In the genomic region with DNA sequence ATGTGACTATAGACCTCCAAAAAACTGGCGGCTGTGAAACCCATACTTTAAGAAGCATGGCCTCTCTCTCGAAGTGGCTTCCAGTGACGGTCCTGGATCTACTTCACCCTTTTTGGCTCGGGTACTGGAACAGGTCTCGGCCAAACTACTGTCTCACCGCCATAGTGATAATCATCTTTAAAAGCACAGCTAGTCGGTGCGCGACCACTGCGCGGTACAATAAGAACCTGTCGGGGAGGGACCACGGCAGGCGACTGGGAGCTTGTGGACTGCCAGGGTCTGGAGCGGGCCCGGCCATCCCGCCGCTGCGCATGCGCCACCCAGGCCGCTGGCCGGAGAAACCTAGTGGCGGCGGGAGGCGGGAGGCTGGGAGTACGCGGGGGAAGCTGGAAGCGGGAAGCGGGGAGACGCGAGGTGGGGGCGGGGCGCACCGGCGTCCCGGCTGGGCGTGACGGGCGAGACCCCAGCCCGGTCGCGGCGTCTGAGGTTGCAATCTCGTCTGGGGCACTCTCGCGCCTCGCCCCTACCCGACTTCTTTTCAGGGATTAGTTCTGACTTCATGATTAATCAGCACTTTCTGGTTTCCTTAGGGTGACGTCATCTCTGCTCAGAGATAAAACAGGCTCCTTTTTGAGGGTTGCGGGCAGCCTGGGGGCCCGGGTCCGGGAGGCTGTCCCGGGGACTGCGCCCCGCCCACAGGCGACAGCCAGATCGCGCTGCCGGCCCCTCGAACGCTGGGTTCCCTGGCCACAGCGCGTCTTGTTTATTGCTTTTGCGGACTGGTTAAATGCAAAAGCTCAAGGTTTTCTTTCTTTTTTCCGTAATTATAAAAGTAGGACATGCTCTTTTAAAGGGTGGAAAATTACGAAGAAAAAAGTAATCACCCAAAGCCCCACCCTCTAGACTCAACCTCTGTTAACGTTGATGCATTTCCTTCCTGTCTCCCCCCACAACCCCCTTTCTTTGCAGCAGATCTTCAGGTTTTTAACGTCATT, we compare ENCODE assay signal across 1 cellular context.
TF ChIP-seq lines count a peak whose summit lies in the region.

No MANE protein-coding gene starts in this region.

TF ChIP-seq in HepG2, 621 proteins besides CTCF, POLR2A, EP300 and RAD21 (continued from another document and continues in another):
- TF ChIP-seq, protein P1, sequence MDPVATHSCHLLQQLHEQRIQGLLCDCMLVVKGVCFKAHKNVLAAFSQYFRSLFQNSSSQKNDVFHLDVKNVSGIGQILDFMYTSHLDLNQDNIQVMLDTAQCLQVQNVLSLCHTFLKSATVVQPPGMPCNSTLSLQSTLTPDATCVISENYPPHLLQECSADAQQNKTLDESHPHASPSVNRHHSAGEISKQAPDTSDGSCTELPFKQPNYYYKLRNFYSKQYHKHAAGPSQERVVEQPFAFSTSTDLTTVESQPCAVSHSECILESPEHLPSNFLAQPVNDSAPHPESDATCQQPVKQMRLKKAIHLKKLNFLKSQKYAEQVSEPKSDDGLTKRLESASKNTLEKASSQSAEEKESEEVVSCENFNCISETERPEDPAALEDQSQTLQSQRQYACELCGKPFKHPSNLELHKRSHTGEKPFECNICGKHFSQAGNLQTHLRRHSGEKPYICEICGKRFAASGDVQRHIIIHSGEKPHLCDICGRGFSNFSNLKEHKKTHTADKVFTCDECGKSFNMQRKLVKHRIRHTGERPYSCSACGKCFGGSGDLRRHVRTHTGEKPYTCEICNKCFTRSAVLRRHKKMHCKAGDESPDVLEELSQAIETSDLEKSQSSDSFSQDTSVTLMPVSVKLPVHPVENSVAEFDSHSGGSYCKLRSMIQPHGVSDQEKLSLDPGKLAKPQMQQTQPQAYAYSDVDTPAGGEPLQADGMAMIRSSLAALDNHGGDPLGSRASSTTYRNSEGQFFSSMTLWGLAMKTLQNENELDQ (CRISPR knock-in tag; IDR thresholded peaks at IDR 0.05; ENCODE audit: borderline replicate concordance), result no peak
- TF ChIP-seq TBX3 (IDR thresholded peaks at IDR 0.05; ENCODE audit: borderline replicate concordance), result no peak
- peak; percentile 73; the same call in 1 of the 2 replicates for TF ChIP-seq ZNF607 (CRISPR knock-in tag; IDR thresholded peaks at IDR 0.05; ENCODE audit: borderline replicate concordance)
- TF ChIP-seq HES4 (CRISPR knock-in tag; IDR thresholded peaks at IDR 0.05; ENCODE audit: borderline replicate concordance), result no peak
- no peak for TF ChIP-seq ZNF564 (CRISPR knock-in tag; IDR thresholded peaks at IDR 0.05)
- no peak for TF ChIP-seq TBL1XR1 (IDR thresholded peaks at IDR 0.05; ENCODE audit: borderline replicate concordance, low read length, partially characterized antibody)
- no peak for TF ChIP-seq ZFYVE20 (CRISPR knock-in tag; IDR thresholded peaks at IDR 0.05; ENCODE audit: borderline replicate concordance, low read depth)
- no peak for TF ChIP-seq SIX1 (CRISPR knock-in tag; IDR thresholded peaks at IDR 0.05; ENCODE audit: borderline replicate concordance)
- TF ChIP-seq CBX5 (CRISPR knock-in tag; IDR thresholded peaks at IDR 0.05; ENCODE audit: borderline replicate concordance), result no peak
- TF ChIP-seq, protein P2, sequence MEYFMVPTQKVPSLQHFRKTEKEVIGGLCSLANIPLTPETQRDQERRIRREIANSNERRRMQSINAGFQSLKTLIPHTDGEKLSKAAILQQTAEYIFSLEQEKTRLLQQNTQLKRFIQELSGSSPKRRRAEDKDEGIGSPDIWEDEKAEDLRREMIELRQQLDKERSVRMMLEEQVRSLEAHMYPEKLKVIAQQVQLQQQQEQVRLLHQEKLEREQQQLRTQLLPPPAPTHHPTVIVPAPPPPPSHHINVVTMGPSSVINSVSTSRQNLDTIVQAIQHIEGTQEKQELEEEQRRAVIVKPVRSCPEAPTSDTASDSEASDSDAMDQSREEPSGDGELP (IDR thresholded peaks at IDR 0.05; ENCODE audit: borderline replicate concordance, low read depth), result no peak
- TF ChIP-seq AHR (CRISPR knock-in tag; IDR thresholded peaks at IDR 0.05), result no peak
- TF ChIP-seq, protein P3, sequence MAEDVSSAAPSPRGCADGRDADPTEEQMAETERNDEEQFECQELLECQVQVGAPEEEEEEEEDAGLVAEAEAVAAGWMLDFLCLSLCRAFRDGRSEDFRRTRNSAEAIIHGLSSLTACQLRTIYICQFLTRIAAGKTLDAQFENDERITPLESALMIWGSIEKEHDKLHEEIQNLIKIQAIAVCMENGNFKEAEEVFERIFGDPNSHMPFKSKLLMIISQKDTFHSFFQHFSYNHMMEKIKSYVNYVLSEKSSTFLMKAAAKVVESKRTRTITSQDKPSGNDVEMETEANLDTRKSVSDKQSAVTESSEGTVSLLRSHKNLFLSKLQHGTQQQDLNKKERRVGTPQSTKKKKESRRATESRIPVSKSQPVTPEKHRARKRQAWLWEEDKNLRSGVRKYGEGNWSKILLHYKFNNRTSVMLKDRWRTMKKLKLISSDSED (CRISPR knock-in tag; IDR thresholded peaks at IDR 0.05), result no peak
- TF ChIP-seq ZNF543 (CRISPR knock-in tag; IDR thresholded peaks at IDR 0.05), result no peak
- no peak for TF ChIP-seq ZNF446 (CRISPR knock-in tag; IDR thresholded peaks at IDR 0.05)
- 0 out of 2 replicates have a peak, but pooled peaks have one; percentile 55 for TF ChIP-seq ZNF274 (CRISPR knock-in tag; IDR thresholded peaks at IDR 0.05)
- TF ChIP-seq, protein P4, sequence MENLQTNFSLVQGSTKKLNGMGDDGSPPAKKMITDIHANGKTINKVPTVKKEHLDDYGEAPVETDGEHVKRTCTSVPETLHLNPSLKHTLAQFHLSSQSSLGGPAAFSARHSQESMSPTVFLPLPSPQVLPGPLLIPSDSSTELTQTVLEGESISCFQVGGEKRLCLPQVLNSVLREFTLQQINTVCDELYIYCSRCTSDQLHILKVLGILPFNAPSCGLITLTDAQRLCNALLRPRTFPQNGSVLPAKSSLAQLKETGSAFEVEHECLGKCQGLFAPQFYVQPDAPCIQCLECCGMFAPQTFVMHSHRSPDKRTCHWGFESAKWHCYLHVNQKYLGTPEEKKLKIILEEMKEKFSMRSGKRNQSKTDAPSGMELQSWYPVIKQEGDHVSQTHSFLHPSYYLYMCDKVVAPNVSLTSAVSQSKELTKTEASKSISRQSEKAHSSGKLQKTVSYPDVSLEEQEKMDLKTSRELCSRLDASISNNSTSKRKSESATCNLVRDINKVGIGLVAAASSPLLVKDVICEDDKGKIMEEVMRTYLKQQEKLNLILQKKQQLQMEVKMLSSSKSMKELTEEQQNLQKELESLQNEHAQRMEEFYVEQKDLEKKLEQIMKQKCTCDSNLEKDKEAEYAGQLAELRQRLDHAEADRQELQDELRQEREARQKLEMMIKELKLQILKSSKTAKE (CRISPR knock-in tag; IDR thresholded peaks at IDR 0.05; ENCODE audit: borderline replicate concordance), result no peak
- TF ChIP-seq ZNF558 (CRISPR knock-in tag; IDR thresholded peaks at IDR 0.05; ENCODE audit: borderline replicate concordance), result no peak
- TF ChIP-seq PRMT3 (CRISPR knock-in tag; IDR thresholded peaks at IDR 0.05; ENCODE audit: borderline replicate concordance, low read depth), result no peak
- no peak for TF ChIP-seq HMGA1 (CRISPR knock-in tag; conservative IDR thresholded peaks at IDR 0.05)
- TF ChIP-seq GZF1 (CRISPR knock-in tag; IDR thresholded peaks at IDR 0.05), result no peak
- TF ChIP-seq MAFG (CRISPR knock-in tag; IDR thresholded peaks at IDR 0.05), result no peak
- TF ChIP-seq LRRFIP1 (CRISPR knock-in tag; conservative IDR thresholded peaks at IDR 0.05), result no peak
- TF ChIP-seq, protein P5, sequence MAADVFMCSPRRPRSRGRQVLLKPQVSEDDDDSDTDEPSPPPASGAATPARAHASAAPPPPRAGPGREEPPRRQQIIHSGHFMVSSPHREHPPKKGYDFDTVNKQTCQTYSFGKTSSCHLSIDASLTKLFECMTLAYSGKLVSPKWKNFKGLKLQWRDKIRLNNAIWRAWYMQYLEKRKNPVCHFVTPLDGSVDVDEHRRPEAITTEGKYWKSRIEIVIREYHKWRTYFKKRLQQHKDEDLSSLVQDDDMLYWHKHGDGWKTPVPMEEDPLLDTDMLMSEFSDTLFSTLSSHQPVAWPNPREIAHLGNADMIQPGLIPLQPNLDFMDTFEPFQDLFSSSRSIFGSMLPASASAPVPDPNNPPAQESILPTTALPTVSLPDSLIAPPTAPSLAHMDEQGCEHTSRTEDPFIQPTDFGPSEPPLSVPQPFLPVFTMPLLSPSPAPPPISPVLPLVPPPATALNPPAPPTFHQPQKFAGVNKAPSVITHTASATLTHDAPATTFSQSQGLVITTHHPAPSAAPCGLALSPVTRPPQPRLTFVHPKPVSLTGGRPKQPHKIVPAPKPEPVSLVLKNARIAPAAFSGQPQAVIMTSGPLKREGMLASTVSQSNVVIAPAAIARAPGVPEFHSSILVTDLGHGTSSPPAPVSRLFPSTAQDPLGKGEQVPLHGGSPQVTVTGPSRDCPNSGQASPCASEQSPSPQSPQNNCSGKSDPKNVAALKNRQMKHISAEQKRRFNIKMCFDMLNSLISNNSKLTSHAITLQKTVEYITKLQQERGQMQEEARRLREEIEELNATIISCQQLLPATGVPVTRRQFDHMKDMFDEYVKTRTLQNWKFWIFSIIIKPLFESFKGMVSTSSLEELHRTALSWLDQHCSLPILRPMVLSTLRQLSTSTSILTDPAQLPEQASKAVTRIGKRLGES (CRISPR knock-in tag; IDR thresholded peaks at IDR 0.05; ENCODE audit: borderline replicate concordance), result no peak
- TF ChIP-seq SUZ12 (IDR thresholded peaks at IDR 0.05; ENCODE audit: low read depth, low read length), result no peak
- TF ChIP-seq DNMT3B (CRISPR knock-in tag; conservative IDR thresholded peaks at IDR 0.05), result no peak
- no peak for TF ChIP-seq NFATC3 (CRISPR knock-in tag; IDR thresholded peaks at IDR 0.05)
- no peak for TF ChIP-seq MTERF4 (CRISPR knock-in tag; IDR thresholded peaks at IDR 0.05)
- peak; percentile 31; the same call in 1 of the 2 replicates for TF ChIP-seq ZNF598 (CRISPR knock-in tag; IDR thresholded peaks at IDR 0.05; ENCODE audit: borderline replicate concordance)
- no peak for TF ChIP-seq ZNF251 (CRISPR knock-in tag; IDR thresholded peaks at IDR 0.05)
- no peak for TF ChIP-seq ZNF34 (CRISPR knock-in tag; IDR thresholded peaks at IDR 0.05; ENCODE audit: borderline replicate concordance)
- no peak for TF ChIP-seq REPIN1 (CRISPR knock-in tag; IDR thresholded peaks at IDR 0.05; ENCODE audit: borderline replicate concordance, low read depth)
- TF ChIP-seq, protein P6, sequence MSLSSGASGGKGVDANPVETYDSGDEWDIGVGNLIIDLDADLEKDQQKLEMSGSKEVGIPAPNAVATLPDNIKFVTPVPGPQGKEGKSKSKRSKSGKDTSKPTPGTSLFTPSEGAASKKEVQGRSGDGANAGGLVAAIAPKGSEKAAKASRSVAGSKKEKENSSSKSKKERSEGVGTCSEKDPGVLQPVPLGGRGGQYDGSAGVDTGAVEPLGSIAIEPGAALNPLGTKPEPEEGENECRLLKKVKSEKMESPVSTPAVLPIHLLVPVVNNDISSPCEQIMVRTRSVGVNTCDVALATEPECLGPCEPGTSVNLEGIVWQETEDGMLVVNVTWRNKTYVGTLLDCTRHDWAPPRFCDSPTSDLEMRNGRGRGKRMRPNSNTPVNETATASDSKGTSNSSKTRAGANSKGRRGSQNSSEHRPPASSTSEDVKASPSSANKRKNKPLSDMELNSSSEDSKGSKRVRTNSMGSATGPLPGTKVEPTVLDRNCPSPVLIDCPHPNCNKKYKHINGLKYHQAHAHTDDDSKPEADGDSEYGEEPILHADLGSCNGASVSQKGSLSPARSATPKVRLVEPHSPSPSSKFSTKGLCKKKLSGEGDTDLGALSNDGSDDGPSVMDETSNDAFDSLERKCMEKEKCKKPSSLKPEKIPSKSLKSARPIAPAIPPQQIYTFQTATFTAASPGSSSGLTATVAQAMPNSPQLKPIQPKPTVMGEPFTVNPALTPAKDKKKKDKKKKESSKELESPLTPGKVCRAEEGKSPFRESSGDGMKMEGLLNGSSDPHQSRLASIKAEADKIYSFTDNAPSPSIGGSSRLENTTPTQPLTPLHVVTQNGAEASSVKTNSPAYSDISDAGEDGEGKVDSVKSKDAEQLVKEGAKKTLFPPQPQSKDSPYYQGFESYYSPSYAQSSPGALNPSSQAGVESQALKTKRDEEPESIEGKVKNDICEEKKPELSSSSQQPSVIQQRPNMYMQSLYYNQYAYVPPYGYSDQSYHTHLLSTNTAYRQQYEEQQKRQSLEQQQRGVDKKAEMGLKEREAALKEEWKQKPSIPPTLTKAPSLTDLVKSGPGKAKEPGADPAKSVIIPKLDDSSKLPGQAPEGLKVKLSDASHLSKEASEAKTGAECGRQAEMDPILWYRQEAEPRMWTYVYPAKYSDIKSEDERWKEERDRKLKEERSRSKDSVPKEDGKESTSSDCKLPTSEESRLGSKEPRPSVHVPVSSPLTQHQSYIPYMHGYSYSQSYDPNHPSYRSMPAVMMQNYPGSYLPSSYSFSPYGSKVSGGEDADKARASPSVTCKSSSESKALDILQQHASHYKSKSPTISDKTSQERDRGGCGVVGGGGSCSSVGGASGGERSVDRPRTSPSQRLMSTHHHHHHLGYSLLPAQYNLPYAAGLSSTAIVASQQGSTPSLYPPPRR (CRISPR knock-in tag; IDR thresholded peaks at IDR 0.05; ENCODE audit: borderline replicate concordance), result no peak
- TF ChIP-seq ZEB1 (IDR thresholded peaks at IDR 0.05; ENCODE audit: insufficient replicate concordance, low read depth), result no peak
